ENCODE assay signal across 8 cellular contexts in genomic region chr5:65721050-65721774, GRCh38. TPM values are rescaled to one million over a fixed set of nuclear protein-coding genes. Genes with fewer than 3 reads are reported as not detected.
DNase-seq lines count a peak whose midpoint lies in the region; ATAC-seq lines count a peak whose summit lies in the region.

No MANE protein-coding gene starts in this region.

- intact Hi-C loops in naive thymus-derived CD4-positive, alpha-beta T cell (cut with micrococcal nuclease), result loop anchor here (1.0 to 10.0 kb wide), 12 partner anchors 44 to 1484 kb away; partner anchors contain the start of genes ADAMTS6 (in 2 of the 2), CENPK (in 1 of the 2), CWC27 (in 1 of the 2) and PPWD1 (in 1 of the 2)

- H3K36me3 Mint-ChIP-seq in naive thymus-derived CD4-positive, alpha-beta T cell, result peaks cover 0 to 8% (median 0%) of the 10 kb centered on the region in 5 donors

- in situ Hi-C loops in ACHN (cut with HindIII; ENCODE audit: low pct_ligation_motif_present, low pct_unique_long_range_greater_than_20kb, low sequenced_read_pairs), result no loop called here

- peaks cover 0 to 20% (median 7%) of the 10 kb centered on the region in 3 experiments for H3K36me3 ChIP-seq in naive thymus-derived CD4-positive, alpha-beta T cell (ENCODE audit: control insufficient read depth in 2 of 3, insufficient read depth in 3 of 3, low read length in 3 of 3)

- POLR2A ChIA-PET in naive thymus-derived CD4-positive, alpha-beta T cell (lab: Charles Lee), result interaction anchor here (0.6 to 4.2 kb wide), 16 partner anchors 9 to 423 kb away, joined by 3 to 40 read pairs (median 6); partner anchors contain the start of genes CENPK, ERBIN, PPWD1 and SHLD3

- no peaks in the 10 kb centered on the region for H3K9me3 ChIP-seq in naive thymus-derived CD4-positive, alpha-beta T cell (ENCODE audit: control insufficient read depth in 2 of 3, low read length in 3 of 3)

- no peaks in the 10 kb centered on the region for H3K9me3 Mint-ChIP-seq in naive thymus-derived CD4-positive, alpha-beta T cell

- CTCF ChIA-PET in naive thymus-derived CD4-positive, alpha-beta T cell (lab: Charles Lee), result interaction anchor here (0.7 to 1.5 kb wide), 3 partner anchors 10 to 356 kb away, joined by 3 read pairs; no protein-coding TSS in a partner anchor

- H3K4me3 Mint-ChIP-seq in naive thymus-derived CD4-positive, alpha-beta T cell, result peak overlapping the region in 3 of 10 donors; percentile 89 to 97 (median 94)

- H3K4me1 Mint-ChIP-seq in naive thymus-derived CD4-positive, alpha-beta T cell, result peaks cover 9 to 36% (median 15%) of the 10 kb centered on the region in 7 donors

- peak overlapping the region; percentile 75 for H3K4me3 ChIP-seq in naive thymus-derived CD4-positive, alpha-beta T cell (ENCODE audit: low read length)

- H3K27me3 Mint-ChIP-seq in naive thymus-derived CD4-positive, alpha-beta T cell, result no peaks in the 10 kb centered on the region

- peak overlapping the region in 1 of 9 donors; percentile 90 for H3K27ac Mint-ChIP-seq in naive thymus-derived CD4-positive, alpha-beta T cell

- H3K27ac ChIP-seq in naive thymus-derived CD4-positive, alpha-beta T cell (ENCODE audit: low read depth, low read length), result peak overlapping the region; percentile 97

- H3K27me3 ChIP-seq in naive thymus-derived CD4-positive, alpha-beta T cell (ENCODE audit: control insufficient read depth in 2 of 2, insufficient read depth in 2 of 2, low read length in 2 of 2), result no peaks in the 10 kb centered on the region

- peak; percentile 70 for DNase-seq in ACHN
- peak; percentile 22 for DNase-seq in NCI-H526 treated with DMSO at 0.1 percent for 48 hours (lab: John Stamatoyannopoulos, UW)
- DNase-seq in activated effector memory CD4-positive, alpha-beta T cell treated with anti-CD3 and anti-CD28 coated beads, Interleukin-2, amount 50 U/mL, for 16 hours, result peak; percentile 73
- DNase-seq in fibroblast of the conjunctiva (ENCODE audit: low read depth), result peak; percentile 33
- DNase-seq in naive thymus-derived CD4-positive, alpha-beta T cell, result peak; percentile 7 to 40 (median 20)
- DNase-seq in activated gamma-delta T cell treated with Interleukin-2 at 50 U/mL for 16 hours, result no peak

- peaks cover 29 to 38% of the 10 kb centered on the region in 2 donors for H3K4me1 ChIP-seq in naive thymus-derived CD4-positive, alpha-beta T cell (ENCODE audit: control insufficient read depth in 2 of 2, insufficient read depth in 2 of 2, low read length in 2 of 2)

- ATAC-seq in GM18498 (IDR thresholded peaks at IDR 0.05; ENCODE audit: unreplicated experiment), result peak; percentile 5
- peak; percentile 26 for ATAC-seq in HG03095 (IDR thresholded peaks at IDR 0.05; ENCODE audit: unreplicated experiment)
- ATAC-seq in naive thymus-derived CD4-positive, alpha-beta T cell, result peak; percentile 46

RNA-seq across cellular contexts. Expression of gene SGTB, which starts 0.7 kb away (rescaled TPM):
- total RNA-seq in naive thymus-derived CD4-positive, alpha-beta T cell, result 10 to 100 TPM; 12.8 to 59.5 (median 50.8) TPM
- polyA plus RNA-seq in naive thymus-derived CD4-positive, alpha-beta T cell, result 10 to 100 TPM; 18.4 to 18.8 TPM

RNA-seq across cellular contexts. Expression of gene NLN, which starts 0.8 kb away (rescaled TPM):
- total RNA-seq in naive thymus-derived CD4-positive, alpha-beta T cell, result 10 to 100 TPM in 1 of 5 experiments, 1 to 10 TPM in 4; 3.5 to 11.9 (median 4.1) TPM
- polyA plus RNA-seq in naive thymus-derived CD4-positive, alpha-beta T cell, result 1 to 10 TPM; 2.5 to 3.4 TPM
